ENCODE assay signal across 8 cellular contexts in the genomic region with DNA sequence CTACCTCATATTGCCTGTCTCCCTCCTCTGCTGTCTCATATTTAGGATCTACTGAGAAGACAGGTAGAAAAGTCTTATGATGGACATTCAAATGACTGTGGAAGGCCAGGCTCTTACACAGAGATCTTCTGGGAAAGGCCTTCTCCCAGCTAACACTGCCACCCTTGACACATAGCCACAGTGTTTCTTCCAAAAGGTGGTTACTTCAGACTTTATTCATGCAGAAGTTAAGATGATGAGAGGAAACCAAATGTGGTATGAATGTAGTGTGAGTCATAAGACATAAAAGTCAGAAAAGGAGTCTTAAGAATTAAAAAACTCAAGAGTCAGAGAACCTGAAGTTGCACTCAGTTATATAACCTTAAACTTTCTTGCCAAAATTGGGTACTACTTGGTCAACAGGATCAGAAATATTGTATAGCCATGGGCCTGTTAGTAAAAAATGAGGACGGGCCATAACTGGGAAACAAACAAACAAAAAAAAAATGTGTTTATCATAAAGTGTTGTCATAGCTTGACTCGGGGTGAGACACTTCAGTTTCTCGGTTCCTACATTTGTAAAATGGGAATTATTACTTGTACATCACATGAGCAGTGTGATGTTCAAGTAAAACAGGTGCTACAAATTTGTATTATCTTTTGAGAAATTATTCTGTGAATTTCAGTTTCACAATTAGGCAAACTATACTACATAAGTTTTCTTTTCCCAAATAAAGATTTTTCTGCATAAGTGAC. TPM values are rescaled to one million over a fixed set of nuclear protein-coding genes. Genes with fewer than 3 reads are reported as not detected.
DNase-seq lines count a peak whose midpoint lies in the region; ATAC-seq, FAIRE-seq and TF ChIP-seq lines count a peak whose summit lies in the region.

No MANE protein-coding gene starts in this region.

- peaks cover 50% of the 10 kb centered on the region for H3K4me1 Mint-ChIP-seq in T-helper 17 cell

- H3K79me2 ChIP-seq in endothelial cell of umbilical vein (ENCODE audit: control insufficient read depth, insufficient read depth, low read length) = peaks cover 3% of the 10 kb centered on the region

- H3K9ac ChIP-seq in endothelial cell of umbilical vein (replicated peaks; ENCODE audit: extremely low read depth, insufficient read depth, low read length) (no peak overlapping the region), skeletal muscle satellite cell (ENCODE audit: low read depth, low read length) (no peak overlapping the region)

- H3K27me3 ChIP-seq in endothelial cell of umbilical vein (ENCODE audit: control insufficient read depth in 2 of 2, insufficient read depth in 2 of 2, low read length in 2 of 2) = no peaks in the 10 kb centered on the region
- H3K27me3 ChIP-seq in skeletal muscle satellite cell (ENCODE audit: control insufficient read depth, insufficient read depth, low read length) = no peaks in the 10 kb centered on the region

- POLR2A ChIA-PET in endothelial cell of umbilical vein (lab: Charles Lee) = interaction anchor here (0.5 kb wide), 1 partner anchor 100 kb away, joined by 5 read pairs; no protein-coding TSS in a partner anchor

- peak overlapping the region; percentile 93 for H3K4me3 Mint-ChIP-seq in T-helper 17 cell

- H4K20me1 ChIP-seq in endothelial cell of umbilical vein (replicated peaks; ENCODE audit: control insufficient read depth, extremely low read depth, insufficient read depth, low read length) = no peaks in the 10 kb centered on the region

- DNase-seq in activated gamma-delta T cell treated with anti-CD3 and anti-CD28 coated beads, Interleukin-2, amount 50 U/mL, for 16 hours (ENCODE audit: low read depth) = peak; percentile 17
- DNase-seq in activated gamma-delta T cell (lab: John Stamatoyannopoulos, UW) (no peak), T-helper 17 cell (no peak), endothelial cell of umbilical vein (ENCODE audit: low read depth, low spot score) (peak; percentile 40), NCI-H2107 (lab: John Stamatoyannopoulos, UW) (no peak), NCI-H1436 treated with DMSO at 0.1 percent for 48 hours (lab: John Stamatoyannopoulos, UW) (no peak)

- dilution Hi-C loops in endothelial cell of umbilical vein (cut with MboI; ENCODE audit: extremely low pct_ligation_motif_present, low sequenced_read_pairs) = no loop called here

- CTCF ChIA-PET in endothelial cell of umbilical vein (lab: Charles Lee) = interaction anchor here (0.9 to 1.0 kb wide), 2 partner anchors 8 to 688 kb away, joined by 3 read pairs; no protein-coding TSS in a partner anchor

- H3K27me3 Mint-ChIP-seq in T-helper 17 cell = no peaks in the 10 kb centered on the region

- H3K9me3 ChIP-seq in T-helper 17 cell (ENCODE audit: control insufficient read depth, low read length, poor library complexity, severe bottlenecking) (no peaks in the 10 kb centered on the region), endothelial cell of umbilical vein (replicated peaks; ENCODE audit: control insufficient read depth, insufficient read depth, low read length) (no peaks in the 10 kb centered on the region), skeletal muscle satellite cell (replicated peaks; ENCODE audit: low read length) (no peaks in the 10 kb centered on the region)

- no peaks in the 10 kb centered on the region for H3K9me1 ChIP-seq in endothelial cell of umbilical vein (replicated peaks; ENCODE audit: control insufficient read depth, extremely low read depth, insufficient read depth, low read length)

- H3K27ac ChIP-seq in endothelial cell of umbilical vein (ENCODE audit: insufficient read depth, low read depth, low read length) = no peak overlapping the region

- TF ChIP-seq CTCF in endothelial cell of umbilical vein (IDR thresholded peaks at IDR 0.05; ENCODE audit: extremely low read depth in 1 of 2, insufficient read depth in 1 of 2, low read depth in 1 of 2, low read length in 2 of 2) = no peak

- H3K4me3 ChIP-seq in endothelial cell of umbilical vein (replicated peaks in 1 of 3; ENCODE audit: insufficient read depth in 1 of 3, low read depth in 1 of 3, low read length in 3 of 3) = no peak overlapping the region
- H3K4me3 ChIP-seq in skeletal muscle satellite cell (ENCODE audit: low read length) = no peak overlapping the region

- H3K4me1 ChIP-seq in endothelial cell of umbilical vein (ENCODE audit: control insufficient read depth, extremely low read depth, insufficient read depth, low read length) = peaks cover 21% of the 10 kb centered on the region
- H3K4me1 ChIP-seq in skeletal muscle satellite cell (ENCODE audit: control insufficient read depth, insufficient read depth, low read length) = peaks cover 30% of the 10 kb centered on the region

- ATAC-seq in HG03135 (IDR thresholded peaks at IDR 0.05; ENCODE audit: unreplicated experiment) (peak; percentile 36), T-helper 17 cell (peak; percentile 57)

- no peak for TF ChIP-seq POLR2A in endothelial cell of umbilical vein (IDR thresholded peaks at IDR 0.05; ENCODE audit: low read depth, low read length)

- H2AFZ ChIP-seq in endothelial cell of umbilical vein (ENCODE audit: low read depth, low read length) = peak overlapping the region; percentile 0

- peak overlapping the region; percentile 94 for H3K27ac Mint-ChIP-seq in T-helper 17 cell

- H3K36me3 ChIP-seq in endothelial cell of umbilical vein (ENCODE audit: control insufficient read depth in 2 of 2, extremely low read depth in 1 of 2, insufficient read depth in 2 of 2, low read length in 2 of 2) = no peaks in the 10 kb centered on the region
- H3K36me3 ChIP-seq in skeletal muscle satellite cell (ENCODE audit: insufficient read depth, low read length) = no peaks in the 10 kb centered on the region

- no TSS peak for BruUV-seq in endothelial cell of umbilical vein (replicated peaks; lab: Mats Ljungman, UMichigan)

- H3K4me2 ChIP-seq in endothelial cell of umbilical vein (ENCODE audit: insufficient read depth, low read length) (no peak overlapping the region), skeletal muscle satellite cell (ENCODE audit: low read length) (peak overlapping the region; percentile 93)

- FAIRE-seq in endothelial cell of umbilical vein (lab: Jason Lieb, UNC) = peak; percentile 71

- intact Hi-C loops in endothelial cell of umbilical vein (cut with micrococcal nuclease) = loop anchor here (10.0 kb wide), 1 partner anchor 378 kb away; the partner anchor contains the start of gene NEK7

- H3K36me3 Mint-ChIP-seq in T-helper 17 cell (ENCODE audit: low read depth) = peaks cover 4% of the 10 kb centered on the region

TF ChIP-seq in endothelial cell of umbilical vein, 7 proteins besides CTCF, POLR2A, EP300 and RAD21:
- no peak for TF ChIP-seq POLR2AphosphoS5 (IDR thresholded peaks at IDR 0.05; ENCODE audit: insufficient read depth, low read depth, low read length)
- no peak for TF ChIP-seq GATA2 (IDR thresholded peaks at IDR 0.05; ENCODE audit: insufficient read depth, insufficient read length, low read depth, low read length)
- peak; percentile 74 for TF ChIP-seq FOS (IDR thresholded peaks at IDR 0.05; ENCODE audit: borderline replicate concordance, insufficient read depth, low read length)
- TF ChIP-seq MAX (IDR thresholded peaks at IDR 0.05; ENCODE audit: insufficient read depth, insufficient read length) = no peak
TF ChIP-seq in endothelial cell of umbilical vein: peak in this region for 1.

RNA-seq across cellular contexts. Expression of gene DENND1B, which starts 1.2 kb away (rescaled TPM):
- total RNA-seq in T-helper 17 cell = 10 to 100 TPM; 32.4 to 35.6 TPM
- total RNA-seq in endothelial cell of umbilical vein = 3.3 and 5.4 TPM in 2 replicates
- 0.97 and 1.2 TPM in 2 replicates for polyA plus RNA-seq in endothelial cell of umbilical vein
- 0.92 and 1.1 TPM in 2 replicates for polyA plus RNA-seq in endothelial cell of umbilical vein (2011; cell fraction: cytosol; rRNA removed)
- polyA plus RNA-seq in endothelial cell of umbilical vein (2011; cell fraction: nucleus; rRNA removed) = 6.1 and 7.1 TPM in 2 replicates
- polyA plus RNA-seq in endothelial cell of umbilical vein (2012) = 1.7 and 1.8 TPM in 2 replicates
- polyA minus RNA-seq in endothelial cell of umbilical vein = 6.4 and 8.3 TPM in 2 replicates
- polyA minus RNA-seq in endothelial cell of umbilical vein (2011; cell fraction: cytosol; rRNA and poly(A)+ RNA removed) = 8.3 TPM
- polyA minus RNA-seq in endothelial cell of umbilical vein (2011; cell fraction: nucleus; rRNA and poly(A)+ RNA removed) = 35.3 and 53.2 TPM in 2 replicates
- 6.8 and 7.9 TPM in 2 replicates for total RNA-seq in skeletal muscle satellite cell (2012; rRNA removed)

Comparison
In these comparisons a context has a peak if more than half of its experiments do, and no peak if none do; other contexts are left out.
1. DNase-seq: peak in activated gamma-delta T cell treated with anti-CD3 and anti-CD28 coated beads, Interleukin-2, amount 50 U/mL, for 16 hours (single experiment) and endothelial cell of umbilical vein (single experiment); none in activated gamma-delta T cell (single experiment), T-helper 17 cell (0 of 3), NCI-H2107 (single experiment) and NCI-H1436 treated with DMSO at 0.1 percent for 48 hours (single experiment).